8 cellular contexts compared by ENCODE assay signal in the genomic region with DNA sequence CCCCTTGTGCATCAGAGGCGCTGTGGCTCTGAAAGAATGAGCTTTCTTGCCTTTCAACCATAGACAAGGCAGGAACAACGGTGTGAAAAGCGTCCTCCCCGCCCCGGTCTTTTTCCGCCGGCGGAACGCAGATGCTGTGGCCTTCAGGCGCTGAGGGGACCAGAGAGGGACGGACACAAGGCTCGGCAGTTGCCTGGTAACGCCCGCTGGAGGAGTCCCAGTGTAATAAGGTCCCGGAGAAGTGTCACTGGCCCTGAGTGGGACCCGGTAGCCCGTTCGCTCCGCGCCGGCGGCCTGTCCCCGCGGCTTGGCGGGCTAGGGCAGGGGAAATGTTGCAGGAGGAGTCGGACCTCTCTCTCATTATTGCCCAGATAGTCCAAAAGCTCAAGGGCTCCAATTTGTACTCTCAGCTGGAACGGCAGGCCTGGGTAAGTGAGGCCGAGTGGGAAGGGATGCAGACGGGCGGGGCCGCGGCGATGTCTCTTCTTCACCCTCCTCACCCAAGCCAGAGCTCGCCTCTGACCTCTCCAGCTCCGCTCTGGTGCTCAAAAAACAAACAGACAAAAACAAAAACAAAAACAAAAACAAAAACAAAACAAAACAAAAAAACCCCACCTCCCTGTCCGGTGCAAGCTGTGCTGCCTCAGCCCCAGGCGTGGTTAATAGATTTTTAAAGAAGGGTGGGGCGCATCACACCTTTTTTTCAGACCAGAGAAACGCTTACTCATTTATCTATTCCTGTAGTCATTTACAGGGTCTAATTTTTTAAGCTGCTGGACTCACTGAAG. TPM values are rescaled to one million over a fixed set of nuclear protein-coding genes. Genes with fewer than 3 reads are reported as not detected.
A peak's percentile ranks its signal among the peaks of the same experiment; 100 is the strongest.
DNase-seq lines count a peak whose midpoint lies in the region; ATAC-seq and TF ChIP-seq lines count a peak whose summit lies in the region.

A gene with protein sequence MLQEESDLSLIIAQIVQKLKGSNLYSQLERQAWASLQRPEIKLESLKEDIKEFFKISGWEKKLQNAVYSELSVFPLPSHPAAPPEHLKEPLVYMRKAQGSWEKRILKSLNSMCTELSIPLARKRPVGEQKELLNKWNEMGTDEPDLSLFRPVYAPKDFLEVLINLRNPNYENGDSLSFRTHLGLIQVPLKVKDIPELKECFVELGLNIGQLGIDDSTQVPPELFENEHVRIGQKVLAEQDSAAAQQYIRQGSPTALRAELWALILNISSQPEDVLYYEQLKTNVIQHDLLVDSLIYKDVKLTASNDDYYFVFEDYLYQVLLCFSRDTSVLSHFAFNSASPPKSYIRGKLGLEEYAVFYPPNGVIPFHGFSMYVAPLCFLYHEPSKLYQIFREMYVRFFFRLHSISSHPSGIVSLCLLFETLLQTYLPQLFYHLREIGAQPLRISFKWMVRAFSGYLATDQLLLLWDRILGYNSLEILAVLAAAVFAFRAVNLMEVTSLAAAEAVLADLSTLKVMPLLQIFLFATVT (plus strand): TSS at position 220 of the 788 bp plus-strand sequence. CDS start 110 bp downstream, at position 330.

- DNase-seq in AML-193 (lab: John Stamatoyannopoulos, UW) (peak; percentile 81 to 84), NCI-H446 treated with DMSO at 0.1 percent for 48 hours (lab: John Stamatoyannopoulos, UW) (peak; percentile 81), chondrocyte (ENCODE audit: low spot score) (peak; percentile 96), kidney glomerular epithelial cell (lab: John Stamatoyannopoulos, UW) (peak; percentile 75)
- peak; percentile 82 for DNase-seq in activated CD4-positive, alpha-beta T cell treated with anti-CD3 and anti-CD28 coated beads for 1 hour
- DNase-seq in stimulated activated CD4-positive, alpha-beta T cell treated with anti-CD3 and anti-CD28 coated beads, Interleukin-1b, Interleukin-23, amount 100 ng/mL, for 1 hour (ENCODE audit: low read depth in 2 of 2) = peak; percentile 69 to 75

- peak; percentile 39 for TF ChIP-seq CTCF in chondrocyte (IDR thresholded peaks at IDR 0.05)

- peak; percentile 99 for ATAC-seq in HG03378 (IDR thresholded peaks at IDR 0.05; ENCODE audit: unreplicated experiment)

- H3K27ac Mint-ChIP-seq in chondrocyte (ENCODE audit: unreplicated experiment) = peak within 1 kb of the TSS; percentile 97

- no peaks in the 10 kb centered on the region for H3K27me3 Mint-ChIP-seq in chondrocyte (ENCODE audit: low read depth)

- peaks cover 3% of the 10 kb centered on the region for H3K36me3 Mint-ChIP-seq in chondrocyte (ENCODE audit: low read depth)

- H3K4me3 Mint-ChIP-seq in chondrocyte (ENCODE audit: unreplicated experiment) = peak within 1 kb of the TSS; percentile 93

- TF ChIP-seq POLR2A in GM19099 (IDR thresholded peaks at IDR 0.05; ENCODE audit: extremely low read depth, insufficient read length, low read depth) = peak; percentile 52

- H3K9me3 Mint-ChIP-seq in chondrocyte (ENCODE audit: low read depth) = peaks cover 4% of the 10 kb centered on the region

- H3K4me1 Mint-ChIP-seq in chondrocyte (ENCODE audit: low read depth) = peaks cover 33% of the 10 kb centered on the region

RNA-seq across cellular contexts. Expression of the gene that starts here (rescaled TPM):
- 12.4 to 19.7 TPM (median 14.4 TPM) in 3 replicates for total RNA-seq in chondrocyte

Comparison
In these comparisons a context has a peak if more than half of its experiments do, and no peak if none do; other contexts are left out.
1. Peak in every context shown above with its lines: DNase-seq and ATAC-seq.